8 cellular contexts compared by ENCODE assay signal in the genomic region with DNA sequence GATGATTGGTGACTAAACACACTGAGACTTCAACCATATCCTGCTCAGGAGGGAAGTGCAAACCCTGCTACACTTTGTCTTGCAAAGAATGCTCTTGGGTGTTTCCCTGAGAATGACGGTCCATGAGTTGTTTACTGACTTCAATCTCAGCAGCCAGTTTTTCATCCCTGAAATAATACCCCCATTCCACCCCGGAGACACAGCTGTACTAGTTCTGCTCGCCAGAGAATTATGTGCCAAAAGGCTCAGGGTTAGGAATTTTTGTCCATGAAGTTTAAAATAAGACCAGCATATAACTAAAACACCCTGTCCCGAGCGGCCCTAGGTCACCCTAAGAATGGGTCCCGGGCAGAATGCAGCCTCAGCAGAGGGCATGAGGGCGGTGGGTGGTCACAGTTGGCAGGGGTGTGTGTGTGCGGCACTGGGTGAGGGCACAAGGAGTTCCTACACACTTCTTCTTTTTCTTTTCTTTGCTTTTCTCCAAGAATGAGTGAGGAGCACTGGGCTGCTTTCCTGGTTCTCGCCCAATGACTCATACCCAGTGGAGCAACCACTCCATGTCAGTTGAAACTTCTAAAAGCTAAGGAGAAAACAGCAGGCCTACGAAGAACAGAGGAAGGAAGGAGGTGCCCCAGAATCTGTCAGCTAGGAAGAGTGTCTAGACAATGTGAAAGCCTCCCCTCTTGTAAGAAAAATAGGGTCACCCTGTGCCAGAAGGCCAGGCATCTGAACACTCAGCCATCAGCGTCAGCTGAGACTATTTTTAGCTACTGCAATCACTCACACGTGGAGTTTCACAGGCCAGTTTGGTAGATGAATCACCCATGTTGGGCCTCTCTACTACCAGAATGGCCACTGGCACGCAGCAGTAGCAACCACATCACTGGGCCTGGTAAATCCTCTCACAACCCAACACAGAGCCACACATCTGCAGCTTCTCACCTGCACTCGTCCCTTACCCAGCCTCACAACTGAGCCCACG.
DNase-seq lines count a peak whose midpoint lies in the region; ATAC-seq and TF ChIP-seq lines count a peak whose summit lies in the region.

No MANE protein-coding gene starts in this region.

- intact Hi-C loops in activated CD4-positive, alpha-beta T cell treated with anti-CD3 and anti-CD28 coated beads for 36 hours (cut with DNase I, micrococcal nuclease): no loop called here

- CTCF ChIA-PET in activated CD4-positive, alpha-beta T cell treated with anti-CD3 and anti-CD28 coated beads for 36 hours (lab: Charles Lee): no interaction called here

- H3K4me3 ChIP-seq in AG09309 (ENCODE audit: control insufficient read depth, low read depth, low read length) (peak overlapping the region; percentile 4), kidney epithelial cell (ENCODE audit: low read depth, low read length) (no peak overlapping the region)

- H3K9me3 Mint-ChIP-seq in type B pancreatic cell: no peaks in the 10 kb centered on the region
- H3K9me3 Mint-ChIP-seq in activated CD4-positive, alpha-beta T cell treated with anti-CD3 and anti-CD28 coated beads for 36 hours (ENCODE audit: low read depth): no peaks in the 10 kb centered on the region

- no peaks in the 10 kb centered on the region for H3K4me1 Mint-ChIP-seq in type B pancreatic cell (ENCODE audit: unreplicated experiment)
- H3K4me1 Mint-ChIP-seq in activated CD4-positive, alpha-beta T cell treated with anti-CD3 and anti-CD28 coated beads for 36 hours: no peaks in the 10 kb centered on the region

- H3K27ac Mint-ChIP-seq in type B pancreatic cell: peak overlapping the region; percentile 70
- no peak overlapping the region for H3K27ac Mint-ChIP-seq in activated CD4-positive, alpha-beta T cell treated with anti-CD3 and anti-CD28 coated beads for 36 hours

- H3K4me3 Mint-ChIP-seq in type B pancreatic cell: no peak overlapping the region
- H3K4me3 Mint-ChIP-seq in activated CD4-positive, alpha-beta T cell treated with anti-CD3 and anti-CD28 coated beads for 36 hours: no peak overlapping the region

- ATAC-seq in HG03460 (IDR thresholded peaks at IDR 0.05; ENCODE audit: unreplicated experiment): peak; percentile 93
- ATAC-seq in activated CD4-positive, alpha-beta T cell treated with anti-CD3 and anti-CD28 coated beads for 36 hours: no peak

- peak; percentile 98 for DNase-seq in AG09309 (ENCODE audit: low read depth)
- DNase-seq in GM20000 (ENCODE audit: low spot score): peak; percentile 31
- DNase-seq in amniotic stem cell (lab: John Stamatoyannopoulos, UW): peak; percentile 79
- DNase-seq in kidney epithelial cell (ENCODE audit: low read depth): peak; percentile 94
- DNase-seq in type B pancreatic cell (ENCODE audit: extremely low spot score, unreplicated experiment): no peak
- no peak for DNase-seq in NCI-H510A (lab: John Stamatoyannopoulos, UW)
- DNase-seq in activated CD4-positive, alpha-beta T cell treated with anti-CD3 and anti-CD28 coated beads for 36 hours: no peak

- TF ChIP-seq CTCF in AG09309 (IDR thresholded peaks at IDR 0.05; ENCODE audit: control insufficient read depth, insufficient read depth, low read depth, low read length, missing control alignments): no peak
- TF ChIP-seq CTCF in GM20000 (IDR thresholded peaks at IDR 0.05; ENCODE audit: extremely low read depth, missing control alignments): no peak
- no peak for TF ChIP-seq CTCF in kidney epithelial cell (IDR thresholded peaks at IDR 0.05; ENCODE audit: insufficient read depth, low read length, poor library complexity, severe bottlenecking)
- TF ChIP-seq CTCF in type B pancreatic cell (conservative IDR thresholded peaks at IDR 0.05): no peak

- POLR2A ChIA-PET in activated CD4-positive, alpha-beta T cell treated with anti-CD3 and anti-CD28 coated beads for 36 hours (lab: Charles Lee): no interaction called here

- no peaks in the 10 kb centered on the region for H3K27me3 Mint-ChIP-seq in type B pancreatic cell
- H3K27me3 Mint-ChIP-seq in activated CD4-positive, alpha-beta T cell treated with anti-CD3 and anti-CD28 coated beads for 36 hours: no peaks in the 10 kb centered on the region

- H3K36me3 ChIP-seq in kidney epithelial cell (ENCODE audit: control insufficient read depth, insufficient read depth, low read length): no peaks in the 10 kb centered on the region

- peaks cover 5% of the 10 kb centered on the region for H3K36me3 Mint-ChIP-seq in type B pancreatic cell
- no peaks in the 10 kb centered on the region for H3K36me3 Mint-ChIP-seq in activated CD4-positive, alpha-beta T cell treated with anti-CD3 and anti-CD28 coated beads for 36 hours (ENCODE audit: low read depth)

- no peaks in the 10 kb centered on the region for H3K27me3 ChIP-seq in kidney epithelial cell (ENCODE audit: control insufficient read depth, insufficient read depth, low read length)

Comparison
In these comparisons a context has a peak if more than half of its experiments do, and no peak if none do; other contexts are left out.
1. DNase-seq: peak in AG09309 (single experiment), GM20000 (single experiment), amniotic stem cell (single experiment) and kidney epithelial cell (single experiment); none in type B pancreatic cell (single experiment), NCI-H510A (single experiment) and activated CD4-positive, alpha-beta T cell treated with anti-CD3 and anti-CD28 coated beads for 36 hours (single experiment).